ENCODE assay signal across 1 cellular context in genomic region chr20:63929473-63929883, GRCh38. TPM values are rescaled to one million over a fixed set of nuclear protein-coding genes. Genes with fewer than 3 reads are reported as not detected.
"Had no signal": no experiment of that assay in that cellular context is flagged by ENCODE, and none has a peak within 500 bp of the region (broad histone marks: within the 10 kb centered on the region; RNA-seq: fewer than 3 reads in every experiment).

No MANE protein-coding gene starts in this region.

RNA-seq across cellular contexts. Expression of gene SAMD10, which starts 50.0 kb away (rescaled TPM):
- total RNA-seq: ascending aorta had no signal
